7 cellular contexts compared by ENCODE assay signal in genomic region chr5:157596449-157596848, GRCh38. TPM values are rescaled to one million over a fixed set of nuclear protein-coding genes. Genes with fewer than 3 reads are reported as not detected.
DNase-seq lines count a peak whose midpoint lies in the region; ATAC-seq and TF ChIP-seq lines count a peak whose summit lies in the region.

No MANE protein-coding gene starts in this region.

- TF ChIP-seq POLR2A in GM19193 (IDR thresholded peaks at IDR 0.05; ENCODE audit: extremely low read depth, insufficient read depth, insufficient read length), result peak; percentile 47

- DNase-seq in OCI-LY7 (ENCODE audit: low spot score) (peak; percentile 94), mucosa of gallbladder (ENCODE audit: low spot score) (no peak), NCI-H2171 (lab: John Stamatoyannopoulos, UW) (no peak), Right ventricle myocardium superior (no peak)
- DNase-seq in stimulated activated CD4-positive, alpha-beta T cell treated with anti-CD3 and anti-CD28 coated beads, Interleukin-15, amount 100 ng/mL, for 24 hours, result peak; percentile 67

- intact Hi-C loops in OCI-LY7 (cut with micrococcal nuclease; ENCODE audit: unreplicated experiment) (loop anchor here (1.0 to 10.0 kb wide), 5 partner anchors 25 to 1608 kb away; partner anchors contain the start of genes CYFIP2 and RNF145), Right ventricle myocardium superior (cut with DNase I) (no loop called here)

- no peaks in the 10 kb centered on the region for H3K79me2 ChIP-seq in OCI-LY7 (ENCODE audit: insufficient read depth, low read depth, low read length)

- POLR2A ChIA-PET in OCI-LY7 (lab: Charles Lee), result interaction anchor here (0.6 to 8.5 kb wide), 22 partner anchors 8 to 324 kb away, joined by 3 to 111 read pairs (median 4); partner anchors contain the start of genes ADAM19 and LSM11

- H3K36me3 ChIP-seq in OCI-LY7 (ENCODE audit: insufficient read depth, low read length), result no peaks in the 10 kb centered on the region

- H2AFZ ChIP-seq in OCI-LY7 (ENCODE audit: low read length), result peak overlapping the region; percentile 38; the same call in 1 of the 2 replicates

- peaks cover 96% of the 10 kb centered on the region for H3K4me1 ChIP-seq in OCI-LY7 (ENCODE audit: insufficient read depth, low read length, poor library complexity, severe bottlenecking)

- no TSS peak for BruUV-seq in OCI-LY7 (replicated peaks; lab: Mats Ljungman, UMichigan)

- TF ChIP-seq CTCF in OCI-LY7 (conservative IDR thresholded peaks at IDR 0.05; ENCODE audit: low read length), result no peak

- H3K27ac ChIP-seq in OCI-LY7 (ENCODE audit: low read depth, low read length, poor library complexity, severe bottlenecking), result peak overlapping the region; percentile 83

- peak overlapping the region; percentile 18 for H3K4me3 ChIP-seq in OCI-LY7 (ENCODE audit: low read depth, low read length, poor library complexity, severe bottlenecking)

- no peaks in the 10 kb centered on the region; the same call in 1 of the 2 replicates for H3K9me3 ChIP-seq in OCI-LY7 (ENCODE audit: low read length)

- CTCF ChIA-PET in OCI-LY7 (lab: Charles Lee; ENCODE audit: unreplicated experiment), result interaction anchor here (1.6 to 3.6 kb wide), 2 partner anchors 11 to 110 kb away, joined by 4 to 10 read pairs; no protein-coding TSS in a partner anchor

- peak overlapping the region; percentile 91 for H3K4me2 ChIP-seq in OCI-LY7 (ENCODE audit: low read length)

- H4K20me1 ChIP-seq in OCI-LY7 (ENCODE audit: insufficient read depth, low read length), result no peaks in the 10 kb centered on the region

- H3K9me2 ChIP-seq in OCI-LY7 (ENCODE audit: insufficient read depth, low read length), result no peaks in the 10 kb centered on the region

- ATAC-seq in HG02852 (IDR thresholded peaks at IDR 0.05; ENCODE audit: unreplicated experiment), result peak; percentile 78
- ATAC-seq in Right ventricle myocardium superior (ENCODE audit: poor library complexity), result no peak

RNA-seq across cellular contexts. Expression of gene ADAM19, which starts 20.9 kb away (rescaled TPM):
- 19.0 and 24.2 TPM in 2 replicates for total RNA-seq in OCI-LY7 (2014; rRNA removed; shearing (Covaris generic))
- 78.3 and 103 TPM in 2 replicates for total RNA-seq in OCI-LY7 (2022)
- 22.1 TPM for total RNA-seq in mucosa of gallbladder
- total RNA-seq in Right ventricle myocardium superior, result 8.4 TPM

RNA-seq across cellular contexts. Expression of gene SOX30, which starts 55.8 kb away (rescaled TPM):
- 0.16 TPM in 1 of 2 replicates, not detected in the other for total RNA-seq in OCI-LY7 (2014; rRNA removed; shearing (Covaris generic))
- total RNA-seq in OCI-LY7 (2022) (0.13 and 0.29 TPM in 2 replicates), mucosa of gallbladder (0.09 TPM), Right ventricle myocardium superior (0.13 TPM)

Comparison
In these comparisons a context has a peak if more than half of its experiments do, and no peak if none do; other contexts are left out.
1. DNase-seq: peak in OCI-LY7 (single experiment) and stimulated activated CD4-positive, alpha-beta T cell treated with anti-CD3 and anti-CD28 coated beads, Interleukin-15, amount 100 ng/mL, for 24 hours (single experiment); none in mucosa of gallbladder (single experiment), NCI-H2171 (single experiment) and Right ventricle myocardium superior (single experiment).